8 cellular contexts compared by ENCODE assay signal in genomic region chr10:132397036-132397541, GRCh38. TPM values are rescaled to one million over a fixed set of nuclear protein-coding genes. Genes with fewer than 3 reads are reported as not detected.
A peak's percentile ranks its signal among the peaks of the same experiment; 100 is the strongest.
DNase-seq lines count a peak whose midpoint lies in the region; ATAC-seq, FAIRE-seq and TF ChIP-seq lines count a peak whose summit lies in the region.

Gene PWWP2B (plus strand): TSS chr10:132397200. CDS start chr10:132397227, 27 bp downstream.

- H3K9me3 ChIP-seq in pancreas = no peaks in the 10 kb centered on the region

- TF ChIP-seq CTCF in pancreas (IDR thresholded peaks at IDR 0.05) = no peak

- peak within 1 kb of the TSS; percentile 94 to 96 (median 95) for H3K27ac ChIP-seq in pancreas

- H3K4me1 ChIP-seq in pancreas = peaks cover 26 to 38% (median 28%) of the 10 kb centered on the region in 3 donors

- intact Hi-C loops in pancreas (cut with DNase I) = no loop called here

- H3K4me3 ChIP-seq in pancreas = peak within 1 kb of the TSS; percentile 59 to 80 (median 73)

- DNase-seq in Caki2 (ENCODE audit: low read depth) = no peak
- peak; percentile 35 for DNase-seq in NOMO-1 treated with dmso at 0.1 percent for 144 hours (lab: John Stamatoyannopoulos, UW; ENCODE audit: unreplicated experiment)
- peak; percentile 45 for DNase-seq in activated gamma-delta T cell treated with Interleukin-2 at 50 U/mL for 16 hours
- DNase-seq in glomerular visceral epithelial cell (ENCODE audit: extremely low spot score) = peak; percentile 39
- DNase-seq in pancreas = peak; percentile 51 to 84 (median 70)

- in situ Hi-C loops in Caki2 (cut with HindIII; ENCODE audit: low pct_unique_long_range_greater_than_20kb, low sequenced_read_pairs) = no loop called here

- peak; percentile 33 for ATAC-seq in GM21825 (IDR thresholded peaks at IDR 0.05; ENCODE audit: unreplicated experiment)
- peak in 1 of 4 donors; percentile 10 for ATAC-seq in pancreas
- ATAC-seq in GM18520 (IDR thresholded peaks at IDR 0.05; ENCODE audit: unreplicated experiment) = no peak
- no peak for ATAC-seq in HG02870 (IDR thresholded peaks at IDR 0.05; ENCODE audit: unreplicated experiment)

- WGBS in pancreas, 2 donors = 0 to 1% methylated on average over 24 to 86 of the region's 86 CpGs

- no peak for FAIRE-seq in pancreas (lab: Jason Lieb, UNC)

- H3K27me3 ChIP-seq in pancreas = no peaks in the 10 kb centered on the region

- no peaks in the 10 kb centered on the region for H3K36me3 ChIP-seq in pancreas

RNA-seq across cellular contexts. Expression of gene PWWP2B, which starts in this region (rescaled TPM):
- total RNA-seq in Caki2 (2014; rRNA removed; shearing (Covaris generic); ENCODE audit: low replicate concordance) = 5.2 and 14.8 TPM in 2 replicates
- total RNA-seq in pancreas = 10 to 100 TPM; 17.8 to 44.1 (median 25.9) TPM
- 10 to 100 TPM; 23.5 to 25.2 TPM for polyA plus RNA-seq in pancreas
